21 cellular contexts compared by ENCODE assay signal in genomic region chr19:11555246-11555645, GRCh38. TPM values are rescaled to one million over a fixed set of nuclear protein-coding genes. Genes with fewer than 3 reads are reported as not detected.
DNase-seq lines count a peak whose midpoint lies in the region; ATAC-seq and TF ChIP-seq lines count a peak whose summit lies in the region.
"Had no signal": no experiment of that assay in that cellular context is flagged by ENCODE, and none has a peak within 500 bp of the region (broad histone marks: within the 10 kb centered on the region; RNA-seq: fewer than 3 reads in every experiment).

No MANE protein-coding gene starts in this region.

- CTCF ChIA-PET in CD8-positive, alpha-beta memory T cell (lab: Charles Lee), result no interaction called here

- no peak overlapping the region for H3K4me3 ChIP-seq in BLaER1 treated with 17β-estradiol and CSF1 and Interleukin-3, amounts not matched to agents 10 nM and 100 nM
- H3K4me3 ChIP-seq in CD8-positive, alpha-beta memory T cell (ENCODE audit: low read length), result no peak overlapping the region
- no peak overlapping the region for H3K4me3 ChIP-seq in neural progenitor cell
- H3K4me3 ChIP-seq: gastroesophageal sphincter, thyroid gland had no signal

- H3K27ac ChIP-seq in BLaER1 treated with 17β-estradiol and CSF1 and Interleukin-3, amounts not matched to agents 10 nM and 100 nM, result no peak overlapping the region
- no peak overlapping the region for H3K27ac ChIP-seq in CD8-positive, alpha-beta memory T cell (ENCODE audit: low read depth, low read length)
- H3K27ac ChIP-seq in neural progenitor cell, result no peak overlapping the region
- H3K27ac ChIP-seq: gastroesophageal sphincter, thyroid gland had no signal

- peaks cover 41 to 75% (median 68%) of the 10 kb centered on the region in 10 experiments for H3K4me1 ChIP-seq in BLaER1 treated with 17β-estradiol and CSF1 and Interleukin-3, amounts not matched to agents 10 nM and 100 nM
- peaks cover 23% of the 10 kb centered on the region for H3K4me1 ChIP-seq in CD8-positive, alpha-beta memory T cell (ENCODE audit: insufficient read depth, low read length)
- peaks cover 5% of the 10 kb centered on the region for H3K4me1 ChIP-seq in neural progenitor cell

- H4K20me1 ChIP-seq in BLaER1 treated with 17β-estradiol and CSF1 and Interleukin-3, amounts not matched to agents 10 nM and 100 nM, result peaks cover 50 to 77% (median 68%) of the 10 kb centered on the region in 11 experiments; a peak in 21 of 22 replicates
- peaks cover 22% of the 10 kb centered on the region for H4K20me1 ChIP-seq in neural progenitor cell (ENCODE audit: low read depth)

- H3F3A ChIP-seq in neural progenitor cell (ENCODE audit: low read depth), result peaks cover 4% of the 10 kb centered on the region

- peaks cover 24 to 58% (median 43%) of the 10 kb centered on the region in 11 experiments; a peak in 21 of 22 replicates for H3K36me3 ChIP-seq in BLaER1 treated with 17β-estradiol and CSF1 and Interleukin-3, amounts not matched to agents 10 nM and 100 nM
- H3K36me3 ChIP-seq in CD8-positive, alpha-beta memory T cell (ENCODE audit: insufficient read depth, low read length), result peaks cover 13% of the 10 kb centered on the region
- H3K36me3 ChIP-seq in neural progenitor cell, result no peaks in the 10 kb centered on the region

- H3K4me1 Mint-ChIP-seq in CD8-positive, alpha-beta memory T cell, result peaks cover 30 to 48% (median 31%) of the 10 kb centered on the region in 3 donors
- H3K4me1 Mint-ChIP-seq in activated naive CD8-positive, alpha-beta T cell treated with anti-CD3 and anti-CD28 coated beads, Interleukin-2, amount 50 U/mL, for 24 hours, result peaks cover 39% of the 10 kb centered on the region
- H3K4me1 Mint-ChIP-seq in neural progenitor cell, result peaks cover 19% of the 10 kb centered on the region

- POLR2A ChIA-PET in CD8-positive, alpha-beta memory T cell (lab: Charles Lee), result no interaction called here

- no peaks in the 10 kb centered on the region for H3K27me3 ChIP-seq in BLaER1 treated with 17β-estradiol and CSF1 and Interleukin-3, amounts not matched to agents 10 nM and 100 nM
- no peaks in the 10 kb centered on the region for H3K27me3 ChIP-seq in CD8-positive, alpha-beta memory T cell (ENCODE audit: insufficient read depth, low read length, poor library complexity, severe bottlenecking)
- no peaks in the 10 kb centered on the region for H3K27me3 ChIP-seq in neural progenitor cell
- H3K27me3 ChIP-seq: gastroesophageal sphincter, thyroid gland had no signal

- H3K79me2 ChIP-seq in neural progenitor cell (ENCODE audit: low read depth), result peaks cover 40% of the 10 kb centered on the region

- H3K9me3 ChIP-seq in BLaER1 treated with 17β-estradiol and CSF1 and Interleukin-3, amounts not matched to agents 10 nM and 100 nM (replicated peaks in 1 of 11), result no peaks in the 10 kb centered on the region
- no peaks in the 10 kb centered on the region for H3K9me3 ChIP-seq in CD8-positive, alpha-beta memory T cell (ENCODE audit: low read length)
- no peaks in the 10 kb centered on the region for H3K9me3 ChIP-seq in neural progenitor cell (ENCODE audit: low read depth)
- H3K9me3 ChIP-seq: gastroesophageal sphincter, thyroid gland had no signal

- H3K36me3 Mint-ChIP-seq in CD8-positive, alpha-beta memory T cell, result peaks cover 0 to 52% (median 2%) of the 10 kb centered on the region in 3 donors
- peaks cover 10% of the 10 kb centered on the region for H3K36me3 Mint-ChIP-seq in activated naive CD8-positive, alpha-beta T cell treated with anti-CD3 and anti-CD28 coated beads, Interleukin-2, amount 50 U/mL, for 24 hours (ENCODE audit: low read depth)
- peaks cover 11% of the 10 kb centered on the region for H3K36me3 Mint-ChIP-seq in neural progenitor cell

- peak overlapping the region in 1 of 11 experiments; percentile 24; a peak in 1 of 22 replicates for H3K9ac ChIP-seq in BLaER1 treated with 17β-estradiol and CSF1 and Interleukin-3, amounts not matched to agents 10 nM and 100 nM
- H3K9ac ChIP-seq in neural progenitor cell, result no peak overlapping the region

- H3K4me2 ChIP-seq in BLaER1 treated with 17β-estradiol and CSF1 and Interleukin-3, amounts not matched to agents 10 nM and 100 nM, result peak overlapping the region in 10 of 11 experiments; percentile 1 to 88 (median 42); a peak in 5 of 22 replicates
- no peak overlapping the region for H3K4me2 ChIP-seq in neural progenitor cell

- TF ChIP-seq CTCF in neural progenitor cell (IDR thresholded peaks at IDR 0.05), result no peak

- H3K4me3 Mint-ChIP-seq in CD8-positive, alpha-beta memory T cell, result peak overlapping the region in 6 of 7 donors; percentile 11 to 85 (median 64)
- no peak overlapping the region for H3K4me3 Mint-ChIP-seq in activated naive CD8-positive, alpha-beta T cell treated with anti-CD3 and anti-CD28 coated beads, Interleukin-2, amount 50 U/mL, for 24 hours
- peak overlapping the region; percentile 19 for H3K4me3 Mint-ChIP-seq in neural progenitor cell

- H2AFZ ChIP-seq in neural progenitor cell (replicated peaks), result no peak overlapping the region

- peaks cover 0 to 3% of the 10 kb centered on the region in 2 donors for H3K27me3 Mint-ChIP-seq in CD8-positive, alpha-beta memory T cell
- H3K27me3 Mint-ChIP-seq in activated naive CD8-positive, alpha-beta T cell treated with anti-CD3 and anti-CD28 coated beads, Interleukin-2, amount 50 U/mL, for 24 hours, result no peaks in the 10 kb centered on the region
- peaks cover 4% of the 10 kb centered on the region for H3K27me3 Mint-ChIP-seq in neural progenitor cell (ENCODE audit: insufficient read depth, low read depth)

- DNase-seq in CD8-positive, alpha-beta memory T cell, result no peak
- no peak for DNase-seq in activated naive CD8-positive, alpha-beta T cell treated with anti-CD3 and anti-CD28 coated beads, Interleukin-2, amount 50 U/mL, for 24 hours
- DNase-seq in neural progenitor cell (ENCODE audit: low spot score), result no peak
- no peak for DNase-seq in NCI-H146 treated with DMSO at 0.1 percent for 48 hours (lab: John Stamatoyannopoulos, UW; ENCODE audit: unreplicated experiment)
- no peak for DNase-seq in AG08396 (ENCODE audit: low spot score)
- DNase-seq: activated CD8-positive, alpha-beta memory T cell treated with anti-CD3 and anti-CD28 coated beads for 24 hours; cerebellar nuclear complex; midbrain; NCI-H1105 treated with DMSO at 0.1 percent for 48 hours; NCI-H2171; NCI-H69; occipital lobe; right cardiac atrium; Right ventricle myocardium superior; thyroid gland had no signal

- ATAC-seq in activated naive CD8-positive, alpha-beta T cell treated with anti-CD3 and anti-CD28 coated beads, Interleukin-2, amount 50 U/mL, for 24 hours, result no peak
- ATAC-seq in activated CD4-positive, CD25-positive, alpha-beta regulatory T cell treated with anti-CD3 and anti-CD28 coated beads, Interleukin-2, amount 50 U/mL, for 24 hours, result no peak
- ATAC-seq: esophagus mucosa, gastroesophageal sphincter had no signal

- peak overlapping the region in 4 of 8 donors; percentile 9 to 83 (median 58) for H3K27ac Mint-ChIP-seq in CD8-positive, alpha-beta memory T cell
- H3K27ac Mint-ChIP-seq in activated naive CD8-positive, alpha-beta T cell treated with anti-CD3 and anti-CD28 coated beads, Interleukin-2, amount 50 U/mL, for 24 hours, result peak overlapping the region; percentile 17
- no peak overlapping the region for H3K27ac Mint-ChIP-seq in neural progenitor cell

- H3K9me3 Mint-ChIP-seq in CD8-positive, alpha-beta memory T cell, result no peaks in the 10 kb centered on the region
- H3K9me3 Mint-ChIP-seq in activated naive CD8-positive, alpha-beta T cell treated with anti-CD3 and anti-CD28 coated beads, Interleukin-2, amount 50 U/mL, for 24 hours, result no peaks in the 10 kb centered on the region
- H3K9me3 Mint-ChIP-seq in neural progenitor cell, result no peaks in the 10 kb centered on the region

RNA-seq across cellular contexts. Expression of gene ELOF1, which starts 3.8 kb away (rescaled TPM):
- total RNA-seq in CD8-positive, alpha-beta memory T cell, result 10 to 100 TPM; 61.7 to 62.7 TPM
- 91.7 TPM for polyA plus RNA-seq in CD8-positive, alpha-beta memory T cell
- 26.9 and 40.0 TPM in 2 replicates for total RNA-seq in neural progenitor cell (ENCODE audit: low replicate concordance)

RNA-seq across cellular contexts. Expression of gene CNN1, which starts 16.6 kb away (rescaled TPM):
- not detected for total RNA-seq in CD8-positive, alpha-beta memory T cell
- polyA plus RNA-seq in CD8-positive, alpha-beta memory T cell, result not detected
- 7.0 and 7.2 TPM in 2 replicates for total RNA-seq in neural progenitor cell (ENCODE audit: low replicate concordance)
- total RNA-seq: occipital lobe; OCI-LY7; T-helper 1 cell treated with Interleukin-12 subunit alpha and Interleukin-12 subunit beta and Interleukin-4 antibody, amounts not matched to agents 30 ng/mL and 1 ng/mL, for 36 hours had no signal

RNA-seq across cellular contexts. Expression of gene ACP5, which starts 22.2 kb away (rescaled TPM):
- total RNA-seq in CD8-positive, alpha-beta memory T cell, result 1 to 10 TPM; 5.7 TPM
- polyA plus RNA-seq in CD8-positive, alpha-beta memory T cell, result 11.8 TPM
- 0.11 and 0.90 TPM in 2 replicates for total RNA-seq in neural progenitor cell (ENCODE audit: low replicate concordance)

RNA-seq across cellular contexts. Expression of gene ECSIT, which starts 26.3 kb away (rescaled TPM):
- total RNA-seq in CD8-positive, alpha-beta memory T cell, result 10 to 100 TPM; 59.6 to 61.0 TPM
- polyA plus RNA-seq in CD8-positive, alpha-beta memory T cell, result 31.4 TPM
- 9.4 and 29.0 TPM in 2 replicates for total RNA-seq in neural progenitor cell (ENCODE audit: low replicate concordance)

RNA-seq across cellular contexts. Expression of gene ZNF627, which starts 42.0 kb away (rescaled TPM):
- total RNA-seq in CD8-positive, alpha-beta memory T cell, result 1 to 10 TPM; 5.7 to 6.2 TPM
- 6.2 TPM for polyA plus RNA-seq in CD8-positive, alpha-beta memory T cell
- 37.7 and 38.5 TPM in 2 replicates for total RNA-seq in neural progenitor cell (ENCODE audit: low replicate concordance)
